In the genomic region with DNA sequence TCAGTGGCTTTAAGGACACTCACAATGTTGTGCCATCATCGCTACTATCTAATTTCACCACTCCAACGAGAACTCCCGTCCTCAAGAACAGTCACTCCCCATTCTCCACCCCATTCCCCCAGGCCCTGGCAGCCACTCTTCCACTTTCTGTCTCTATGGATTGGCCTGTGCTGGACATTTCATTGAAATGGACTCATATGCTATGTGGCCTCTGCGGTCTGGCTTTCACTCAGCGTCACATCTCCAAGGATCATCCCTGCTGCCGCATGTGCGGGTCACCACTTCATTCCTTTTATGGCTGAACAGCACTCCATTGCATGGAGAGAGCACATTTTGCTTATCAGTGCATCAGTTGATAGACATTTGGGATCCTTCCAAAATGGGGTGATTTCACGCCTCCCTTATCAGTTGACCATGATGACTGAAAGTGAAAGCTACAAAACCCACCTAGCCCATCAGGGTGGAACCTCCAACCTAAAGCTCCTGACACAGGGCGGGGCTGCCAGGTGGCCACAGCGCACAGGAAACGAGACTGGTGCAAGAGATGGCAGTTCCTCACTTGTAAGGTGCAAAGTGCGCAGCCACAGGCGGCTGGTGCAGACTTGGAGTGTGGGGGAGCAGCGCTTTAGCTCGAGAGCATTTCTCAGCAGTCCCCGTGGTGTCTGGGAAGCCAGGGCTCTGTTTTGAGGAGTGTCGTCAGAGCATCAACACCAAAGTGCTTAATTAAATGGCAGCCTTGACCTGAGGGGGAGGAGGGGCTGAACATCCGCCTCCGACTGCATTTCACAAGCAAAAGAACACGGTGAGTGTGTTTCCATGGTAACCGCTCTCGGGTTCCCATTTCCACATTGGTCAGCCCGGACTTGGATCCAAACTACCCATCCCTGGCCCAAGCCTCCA, we compare ENCODE assay signal across 1 cellular context.
TF ChIP-seq lines count a peak whose summit lies in the region.

No MANE protein-coding gene starts in this region.

TF ChIP-seq in GM12878, 131 proteins besides CTCF, POLR2A, EP300 and RAD21 (continued from another document and continues in another):
- no peak for TF ChIP-seq USF2 (IDR thresholded peaks at IDR 0.05; ENCODE audit: borderline replicate concordance, low read depth, low read length)
- TF ChIP-seq SREBF1 (IDR thresholded peaks at IDR 0.05; ENCODE audit: low read length), result peak; percentile 73; the same call in 1 of the 2 replicates
- TF ChIP-seq ZBTB40 (IDR thresholded peaks at IDR 0.05; ENCODE audit: borderline replicate concordance), result peak; percentile 36; the same call in 1 of the 2 replicates
- TF ChIP-seq NFXL1 (IDR thresholded peaks at IDR 0.05; ENCODE audit: borderline replicate concordance), result no peak
- TF ChIP-seq RAD51 (IDR thresholded peaks at IDR 0.05), result peak; percentile 67
- TF ChIP-seq NR2C1 (IDR thresholded peaks at IDR 0.05), result peak; percentile 24; the same call in 1 of the 2 replicates
- TF ChIP-seq BCL11A (IDR thresholded peaks at IDR 0.05; ENCODE audit: low read depth, low read length), result peak; percentile 96
- TF ChIP-seq IRF4 (IDR thresholded peaks at IDR 0.05; ENCODE audit: low read depth, low read length), result peak; percentile 98
- no peak for TF ChIP-seq GABPA (IDR thresholded peaks at IDR 0.05; ENCODE audit: low read depth)
- peak; percentile 59; the same call in 1 of the 2 replicates for TF ChIP-seq POLR2AphosphoS2 (IDR thresholded peaks at IDR 0.05; ENCODE audit: low read depth, low read length)
- TF ChIP-seq, protein P1, sequence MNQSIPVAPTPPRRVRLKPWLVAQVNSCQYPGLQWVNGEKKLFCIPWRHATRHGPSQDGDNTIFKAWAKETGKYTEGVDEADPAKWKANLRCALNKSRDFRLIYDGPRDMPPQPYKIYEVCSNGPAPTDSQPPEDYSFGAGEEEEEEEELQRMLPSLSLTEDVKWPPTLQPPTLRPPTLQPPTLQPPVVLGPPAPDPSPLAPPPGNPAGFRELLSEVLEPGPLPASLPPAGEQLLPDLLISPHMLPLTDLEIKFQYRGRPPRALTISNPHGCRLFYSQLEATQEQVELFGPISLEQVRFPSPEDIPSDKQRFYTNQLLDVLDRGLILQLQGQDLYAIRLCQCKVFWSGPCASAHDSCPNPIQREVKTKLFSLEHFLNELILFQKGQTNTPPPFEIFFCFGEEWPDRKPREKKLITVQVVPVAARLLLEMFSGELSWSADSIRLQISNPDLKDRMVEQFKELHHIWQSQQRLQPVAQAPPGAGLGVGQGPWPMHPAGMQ (IDR thresholded peaks at IDR 0.05; ENCODE audit: borderline replicate concordance), result no peak
- TF ChIP-seq NFYA (IDR thresholded peaks at IDR 0.05; ENCODE audit: borderline replicate concordance, low read depth, low read length), result no peak
- no peak for TF ChIP-seq PML (IDR thresholded peaks at IDR 0.05; ENCODE audit: low read length)
- TF ChIP-seq PAX8 (IDR thresholded peaks at IDR 0.05), result no peak
- TF ChIP-seq SP1 (IDR thresholded peaks at IDR 0.05; ENCODE audit: low read depth, low read length), result peak; percentile 89
- TF ChIP-seq CREB1 (IDR thresholded peaks at IDR 0.05; ENCODE audit: low read depth), result no peak
- TF ChIP-seq, protein P2, sequence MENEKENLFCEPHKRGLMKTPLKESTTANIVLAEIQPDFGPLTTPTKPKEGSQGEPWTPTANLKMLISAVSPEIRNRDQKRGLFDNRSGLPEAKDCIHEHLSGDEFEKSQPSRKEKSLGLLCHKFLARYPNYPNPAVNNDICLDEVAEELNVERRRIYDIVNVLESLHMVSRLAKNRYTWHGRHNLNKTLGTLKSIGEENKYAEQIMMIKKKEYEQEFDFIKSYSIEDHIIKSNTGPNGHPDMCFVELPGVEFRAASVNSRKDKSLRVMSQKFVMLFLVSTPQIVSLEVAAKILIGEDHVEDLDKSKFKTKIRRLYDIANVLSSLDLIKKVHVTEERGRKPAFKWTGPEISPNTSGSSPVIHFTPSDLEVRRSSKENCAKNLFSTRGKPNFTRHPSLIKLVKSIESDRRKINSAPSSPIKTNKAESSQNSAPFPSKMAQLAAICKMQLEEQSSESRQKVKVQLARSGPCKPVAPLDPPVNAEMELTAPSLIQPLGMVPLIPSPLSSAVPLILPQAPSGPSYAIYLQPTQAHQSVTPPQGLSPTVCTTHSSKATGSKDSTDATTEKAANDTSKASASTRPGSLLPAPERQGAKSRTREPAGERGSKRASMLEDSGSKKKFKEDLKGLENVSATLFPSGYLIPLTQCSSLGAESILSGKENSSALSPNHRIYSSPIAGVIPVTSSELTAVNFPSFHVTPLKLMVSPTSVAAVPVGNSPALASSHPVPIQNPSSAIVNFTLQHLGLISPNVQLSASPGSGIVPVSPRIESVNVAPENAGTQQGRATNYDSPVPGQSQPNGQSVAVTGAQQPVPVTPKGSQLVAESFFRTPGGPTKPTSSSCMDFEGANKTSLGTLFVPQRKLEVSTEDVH (IDR thresholded peaks at IDR 0.05; ENCODE audit: low read depth, partially characterized antibody), result no peak
- TF ChIP-seq POU2F2 (IDR thresholded peaks at IDR 0.05; ENCODE audit: borderline replicate concordance, low read depth, low read length), result peak; percentile 91; the same call in 2 of the 3 replicates
- TF ChIP-seq KAT2A (conservative IDR thresholded peaks at IDR 0.05; ENCODE audit: control insufficient read depth, low read depth, low read length), result no peak
- peak; percentile 98 for TF ChIP-seq NBN (IDR thresholded peaks at IDR 0.05)
- TF ChIP-seq CREM (IDR thresholded peaks at IDR 0.05; ENCODE audit: low read depth), result peak; percentile 81
- no peak for TF ChIP-seq SUZ12 (IDR thresholded peaks at IDR 0.05; ENCODE audit: unreplicated experiment)
- TF ChIP-seq PBX3 (IDR thresholded peaks at IDR 0.05; ENCODE audit: insufficient replicate concordance, low read depth, low read length), result peak; percentile 10
- peak; percentile 99 for TF ChIP-seq BMI1 (IDR thresholded peaks at IDR 0.05; ENCODE audit: borderline replicate concordance)
- no peak for TF ChIP-seq SIX5 (IDR thresholded peaks at IDR 0.05; ENCODE audit: low read depth, low read length, severe bottlenecking)
- TF ChIP-seq, protein P3, sequence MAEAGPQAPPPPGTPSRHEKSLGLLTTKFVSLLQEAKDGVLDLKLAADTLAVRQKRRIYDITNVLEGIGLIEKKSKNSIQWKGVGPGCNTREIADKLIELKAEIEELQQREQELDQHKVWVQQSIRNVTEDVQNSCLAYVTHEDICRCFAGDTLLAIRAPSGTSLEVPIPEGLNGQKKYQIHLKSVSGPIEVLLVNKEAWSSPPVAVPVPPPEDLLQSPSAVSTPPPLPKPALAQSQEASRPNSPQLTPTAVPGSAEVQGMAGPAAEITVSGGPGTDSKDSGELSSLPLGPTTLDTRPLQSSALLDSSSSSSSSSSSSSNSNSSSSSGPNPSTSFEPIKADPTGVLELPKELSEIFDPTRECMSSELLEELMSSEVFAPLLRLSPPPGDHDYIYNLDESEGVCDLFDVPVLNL (IDR thresholded peaks at IDR 0.05; ENCODE audit: low read depth, low read length), result no peak
- TF ChIP-seq ZNF24 (IDR thresholded peaks at IDR 0.05), result peak; percentile 5; the same call in 1 of the 2 replicates
- TF ChIP-seq NR2C2 (IDR thresholded peaks at IDR 0.05; ENCODE audit: borderline replicate concordance, control insufficient read depth, insufficient read length, low read depth), result no peak
- TF ChIP-seq, protein P4, sequence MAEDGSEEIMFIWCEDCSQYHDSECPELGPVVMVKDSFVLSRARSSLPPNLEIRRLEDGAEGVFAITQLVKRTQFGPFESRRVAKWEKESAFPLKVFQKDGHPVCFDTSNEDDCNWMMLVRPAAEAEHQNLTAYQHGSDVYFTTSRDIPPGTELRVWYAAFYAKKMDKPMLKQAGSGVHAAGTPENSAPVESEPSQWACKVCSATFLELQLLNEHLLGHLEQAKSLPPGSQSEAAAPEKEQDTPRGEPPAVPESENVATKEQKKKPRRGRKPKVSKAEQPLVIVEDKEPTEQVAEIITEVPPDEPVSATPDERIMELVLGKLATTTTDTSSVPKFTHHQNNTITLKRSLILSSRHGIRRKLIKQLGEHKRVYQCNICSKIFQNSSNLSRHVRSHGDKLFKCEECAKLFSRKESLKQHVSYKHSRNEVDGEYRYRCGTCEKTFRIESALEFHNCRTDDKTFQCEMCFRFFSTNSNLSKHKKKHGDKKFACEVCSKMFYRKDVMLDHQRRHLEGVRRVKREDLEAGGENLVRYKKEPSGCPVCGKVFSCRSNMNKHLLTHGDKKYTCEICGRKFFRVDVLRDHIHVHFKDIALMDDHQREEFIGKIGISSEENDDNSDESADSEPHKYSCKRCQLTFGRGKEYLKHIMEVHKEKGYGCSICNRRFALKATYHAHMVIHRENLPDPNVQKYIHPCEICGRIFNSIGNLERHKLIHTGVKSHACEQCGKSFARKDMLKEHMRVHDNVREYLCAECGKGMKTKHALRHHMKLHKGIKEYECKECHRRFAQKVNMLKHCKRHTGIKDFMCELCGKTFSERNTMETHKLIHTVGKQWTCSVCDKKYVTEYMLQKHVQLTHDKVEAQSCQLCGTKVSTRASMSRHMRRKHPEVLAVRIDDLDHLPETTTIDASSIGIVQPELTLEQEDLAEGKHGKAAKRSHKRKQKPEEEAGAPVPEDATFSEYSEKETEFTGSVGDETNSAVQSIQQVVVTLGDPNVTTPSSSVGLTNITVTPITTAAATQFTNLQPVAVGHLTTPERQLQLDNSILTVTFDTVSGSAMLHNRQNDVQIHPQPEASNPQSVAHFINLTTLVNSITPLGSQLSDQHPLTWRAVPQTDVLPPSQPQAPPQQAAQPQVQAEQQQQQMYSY (CRISPR knock-in tag; IDR thresholded peaks at IDR 0.05), result no peak
- TF ChIP-seq, protein P5, sequence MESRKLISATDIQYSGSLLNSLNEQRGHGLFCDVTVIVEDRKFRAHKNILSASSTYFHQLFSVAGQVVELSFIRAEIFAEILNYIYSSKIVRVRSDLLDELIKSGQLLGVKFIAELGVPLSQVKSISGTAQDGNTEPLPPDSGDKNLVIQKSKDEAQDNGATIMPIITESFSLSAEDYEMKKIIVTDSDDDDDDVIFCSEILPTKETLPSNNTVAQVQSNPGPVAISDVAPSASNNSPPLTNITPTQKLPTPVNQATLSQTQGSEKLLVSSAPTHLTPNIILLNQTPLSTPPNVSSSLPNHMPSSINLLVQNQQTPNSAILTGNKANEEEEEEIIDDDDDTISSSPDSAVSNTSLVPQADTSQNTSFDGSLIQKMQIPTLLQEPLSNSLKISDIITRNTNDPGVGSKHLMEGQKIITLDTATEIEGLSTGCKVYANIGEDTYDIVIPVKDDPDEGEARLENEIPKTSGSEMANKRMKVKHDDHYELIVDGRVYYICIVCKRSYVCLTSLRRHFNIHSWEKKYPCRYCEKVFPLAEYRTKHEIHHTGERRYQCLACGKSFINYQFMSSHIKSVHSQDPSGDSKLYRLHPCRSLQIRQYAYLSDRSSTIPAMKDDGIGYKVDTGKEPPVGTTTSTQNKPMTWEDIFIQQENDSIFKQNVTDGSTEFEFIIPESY (IDR thresholded peaks at IDR 0.05), result no peak
- TF ChIP-seq, protein P6, sequence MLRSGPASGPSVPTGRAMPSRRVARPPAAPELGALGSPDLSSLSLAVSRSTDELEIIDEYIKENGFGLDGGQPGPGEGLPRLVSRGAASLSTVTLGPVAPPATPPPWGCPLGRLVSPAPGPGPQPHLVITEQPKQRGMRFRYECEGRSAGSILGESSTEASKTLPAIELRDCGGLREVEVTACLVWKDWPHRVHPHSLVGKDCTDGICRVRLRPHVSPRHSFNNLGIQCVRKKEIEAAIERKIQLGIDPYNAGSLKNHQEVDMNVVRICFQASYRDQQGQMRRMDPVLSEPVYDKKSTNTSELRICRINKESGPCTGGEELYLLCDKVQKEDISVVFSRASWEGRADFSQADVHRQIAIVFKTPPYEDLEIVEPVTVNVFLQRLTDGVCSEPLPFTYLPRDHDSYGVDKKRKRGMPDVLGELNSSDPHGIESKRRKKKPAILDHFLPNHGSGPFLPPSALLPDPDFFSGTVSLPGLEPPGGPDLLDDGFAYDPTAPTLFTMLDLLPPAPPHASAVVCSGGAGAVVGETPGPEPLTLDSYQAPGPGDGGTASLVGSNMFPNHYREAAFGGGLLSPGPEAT (IDR thresholded peaks at IDR 0.05; ENCODE audit: low read depth), result peak; percentile 93
- TF ChIP-seq WRNIP1 (IDR thresholded peaks at IDR 0.05; ENCODE audit: borderline replicate concordance, low read depth, low read length), result no peak
